In the genomic region with DNA sequence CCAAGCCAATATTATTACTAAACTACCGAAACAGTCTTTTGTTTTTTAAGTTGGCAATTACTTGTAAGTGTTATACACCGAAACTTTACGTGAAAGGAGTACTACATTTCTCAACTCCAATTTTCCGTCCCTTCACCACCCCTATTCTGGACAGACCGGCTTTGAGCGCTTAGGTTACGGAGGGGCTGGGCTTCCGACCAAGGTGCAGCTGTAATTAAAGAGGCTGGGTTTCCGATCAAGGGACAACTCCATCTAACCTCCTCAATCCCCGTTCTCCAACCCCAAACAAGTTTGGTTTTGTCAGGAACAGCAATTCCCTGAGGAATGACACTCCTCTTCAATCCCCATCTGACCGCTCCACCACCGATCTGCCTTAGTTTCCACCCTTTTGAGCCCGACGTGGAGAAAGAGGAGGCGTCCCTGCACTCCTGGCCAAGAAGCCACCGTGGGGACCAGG, we compare ENCODE assay signal across 8 cellular contexts. TPM values are rescaled to one million over a fixed set of nuclear protein-coding genes. Genes with fewer than 3 reads are reported as not detected.
A peak's percentile ranks its signal among the peaks of the same experiment; 100 is the strongest.
DNase-seq lines count a peak whose midpoint lies in the region; ATAC-seq, FAIRE-seq and TF ChIP-seq lines count a peak whose summit lies in the region.

No MANE protein-coding gene starts in this region.

- WGBS in HepG2 (ENCODE audit: low lambda C conversion rate) = 2% methylated on average over 16 of the region's 16 CpGs

- H3K27ac Mint-ChIP-seq in stimulated activated naive B cell treated with anti-CD40 and anti-IgM and Interleukin-4, amounts not matched to agents 10 μg/mL and 1 μg/mL and 100 μg/mL, for 72 hours = peak overlapping the region; percentile 97

- peak; percentile 9 for DNase-seq in 8988T
- peak; percentile 51 for DNase-seq in PC-3
- peak; percentile 58 for DNase-seq in bronchial epithelial cell (ENCODE audit: low read depth)
- peak; percentile 10 for DNase-seq in HepG2 (ENCODE audit: low spot score)
- no peak for DNase-seq in stimulated activated naive B cell treated with anti-CD40 and anti-IgM and Interleukin-4, amounts not matched to agents 10 μg/mL and 1 μg/mL and 100 μg/mL, for 72 hours
- no peak for DNase-seq in middle frontal gyrus (ENCODE audit: extremely low spot score, low spot score)

- peaks cover 13 to 40% of the 10 kb centered on the region in 2 donors for H3K4me1 Mint-ChIP-seq in stimulated activated naive B cell treated with anti-CD40 and anti-IgM and Interleukin-4, amounts not matched to agents 10 μg/mL and 1 μg/mL and 100 μg/mL, for 72 hours

- in situ Hi-C loops in HepG2 (cut with HindIII; ENCODE audit: extremely low pct_ligation_motif_present, low pct_unique_long_range_greater_than_20kb) = no loop called here

- H3K36me3 ChIP-seq in PC-3 (ENCODE audit: low read depth, low read length) = no peaks in the 10 kb centered on the region; the same call in 1 of the 2 replicates
- peaks cover 2% of the 10 kb centered on the region for H3K36me3 ChIP-seq in bronchial epithelial cell (ENCODE audit: control insufficient read depth, insufficient read depth, low read length)
- no peaks in the 10 kb centered on the region for H3K36me3 ChIP-seq in HepG2 (replicated peaks in 1 of 2; ENCODE audit: control insufficient read depth in 1 of 2, insufficient read depth in 2 of 2, low read length in 2 of 2)

- H3K9me3 ChIP-seq in PC-3 (ENCODE audit: low read length) (no peaks in the 10 kb centered on the region), HepG2 (ENCODE audit: low read length) (no peaks in the 10 kb centered on the region)

- POLR2A ChIA-PET in PC-3 (lab: Charles Lee; ENCODE audit: unreplicated experiment) (no interaction called here), HepG2 (lab: Yijun Ruan, JAX) (interaction anchor here (1.1 to 1.4 kb wide), 2 partner anchors 37 to 52 kb away, joined by 3 to 6 read pairs; no protein-coding TSS in a partner anchor)

- H3K4me1 ChIP-seq in PC-3 (ENCODE audit: insufficient read depth, low read length) (peaks cover 24% of the 10 kb centered on the region), HepG2 (ENCODE audit: insufficient read depth, low read length) (peaks cover 53% of the 10 kb centered on the region)

- no peaks in the 10 kb centered on the region for H3F3A ChIP-seq in PC-3 (ENCODE audit: low read length, unreplicated experiment)

- TF ChIP-seq EP300 in HepG2 (IDR thresholded peaks at IDR 0.05; ENCODE audit: low read depth in 2 of 2, low read length in 2 of 2) (no peak), HepG2 (CRISPR knock-in tag; IDR thresholded peaks at IDR 0.05; ENCODE audit: borderline replicate concordance) (no peak)

- CTCF ChIA-PET in PC-3 (lab: Charles Lee) (no interaction called here), HepG2 (lab: Yijun Ruan, JAX; ENCODE audit: low intra/inter-chr PET ratio, low total read pairs) (no interaction called here)

- H3K27ac ChIP-seq in PC-3 (ENCODE audit: low read length) (peak overlapping the region; percentile 76), HepG2 (ENCODE audit: extremely low read length, insufficient read depth, low read length) (peak overlapping the region; percentile 85)

- no peak for FAIRE-seq in bronchial epithelial cell (lab: Jason Lieb, UNC)
- FAIRE-seq in HepG2 (lab: Jason Lieb, UNC) = no peak

- TF ChIP-seq RAD21 in HepG2 (CRISPR knock-in tag; IDR thresholded peaks at IDR 0.05) = no peak

- H4K20me1 ChIP-seq in PC-3 (ENCODE audit: low read length) = no peaks in the 10 kb centered on the region
- no peaks in the 10 kb centered on the region; the same call in 1 of the 2 replicates for H4K20me1 ChIP-seq in HepG2 (ENCODE audit: insufficient read depth, low read length)

- H3K9ac ChIP-seq in PC-3 (ENCODE audit: low read length) (peak overlapping the region; percentile 85), HepG2 (ENCODE audit: insufficient read depth, low read depth, low read length) (peak overlapping the region; percentile 92)

- peak overlapping the region; percentile 93 to 96 for H3K4me3 Mint-ChIP-seq in stimulated activated naive B cell treated with anti-CD40 and anti-IgM and Interleukin-4, amounts not matched to agents 10 μg/mL and 1 μg/mL and 100 μg/mL, for 72 hours

- H3K9me2 ChIP-seq in PC-3 (replicated peaks; ENCODE audit: low read length) = no peaks in the 10 kb centered on the region

- peaks cover 50% of the 10 kb centered on the region for H3K79me2 ChIP-seq in PC-3 (ENCODE audit: low read length)
- H3K79me2 ChIP-seq in HepG2 (ENCODE audit: insufficient read depth, low read length) = peaks cover 48% of the 10 kb centered on the region

- H3K27me3 ChIP-seq in PC-3 (ENCODE audit: low read length) (no peaks in the 10 kb centered on the region), bronchial epithelial cell (ENCODE audit: control insufficient read depth, insufficient read depth, low read length) (no peaks in the 10 kb centered on the region), HepG2 (ENCODE audit: control insufficient read depth in 1 of 2, insufficient read depth in 2 of 2, low read length in 2 of 2) (no peaks in the 10 kb centered on the region; a peak in 1 of 5 replicates)

- peak; percentile 15 for ATAC-seq in GM19395 (IDR thresholded peaks at IDR 0.05; ENCODE audit: unreplicated experiment)
- ATAC-seq in PC-3 = peak; percentile 8
- peak; percentile 59 for ATAC-seq in HepG2
- ATAC-seq in stimulated activated naive B cell treated with anti-CD40 and anti-IgM and Interleukin-4, amounts not matched to agents 10 μg/mL and 1 μg/mL and 100 μg/mL, for 72 hours (replicated peaks) = peak in 1 of 2 donors; percentile 20
- no peak for ATAC-seq in HG02759 (IDR thresholded peaks at IDR 0.05; ENCODE audit: unreplicated experiment)

- TF ChIP-seq CTCF in PC-3 (conservative IDR thresholded peaks at IDR 0.05; ENCODE audit: low read depth, low read length) (no peak), bronchial epithelial cell (IDR thresholded peaks at IDR 0.05; ENCODE audit: insufficient read depth, low read length, severe bottlenecking) (no peak), HepG2 (CRISPR knock-in tag; IDR thresholded peaks at IDR 0.05) (no peak)

- H2AFZ ChIP-seq in PC-3 (ENCODE audit: low read length) (peak overlapping the region; percentile 88), HepG2 (ENCODE audit: low read length) (peak overlapping the region; percentile 83)

- BruUV-seq in PC-3 (replicated peaks; lab: Mats Ljungman, UMichigan) (no TSS peak), HepG2 (replicated peaks; lab: Mats Ljungman, UMichigan) (no TSS peak)

- H3K4me3 ChIP-seq in PC-3 (ENCODE audit: low read length) = peak overlapping the region; percentile 100
- H3K4me3 ChIP-seq in bronchial epithelial cell (ENCODE audit: low read depth, low read length) = peak overlapping the region; percentile 97
- H3K4me3 ChIP-seq in HepG2 (replicated peaks in 1 of 3; ENCODE audit: insufficient read depth in 1 of 3, low read depth in 2 of 3, low read length in 3 of 3) = peak overlapping the region; percentile 94 to 100 (median 96)

- H3K36me3 Mint-ChIP-seq in stimulated activated naive B cell treated with anti-CD40 and anti-IgM and Interleukin-4, amounts not matched to agents 10 μg/mL and 1 μg/mL and 100 μg/mL, for 72 hours = peaks cover 11% of the 10 kb centered on the region in 2 donors

- H3K27me3 Mint-ChIP-seq in stimulated activated naive B cell treated with anti-CD40 and anti-IgM and Interleukin-4, amounts not matched to agents 10 μg/mL and 1 μg/mL and 100 μg/mL, for 72 hours = no peaks in the 10 kb centered on the region

- no peak for TF ChIP-seq POLR2A in HepG2 (IDR thresholded peaks at IDR 0.05; ENCODE audit: insufficient read depth in 1 of 2, low read depth in 2 of 2, low read length in 2 of 2)

- H3K4me2 ChIP-seq in PC-3 (ENCODE audit: low read length) (peak overlapping the region; percentile 91), HepG2 (ENCODE audit: low read depth, low read length) (peak overlapping the region; percentile 85)

- peaks cover 0 to under 1% of the 10 kb centered on the region in 2 donors for H3K9me3 Mint-ChIP-seq in stimulated activated naive B cell treated with anti-CD40 and anti-IgM and Interleukin-4, amounts not matched to agents 10 μg/mL and 1 μg/mL and 100 μg/mL, for 72 hours

- intact Hi-C loops in PC-3 (cut with micrococcal nuclease) (loop anchor here (1.0 to 10.0 kb wide), 5 partner anchors 51 to 411 kb away; partner anchors contain the start of genes GOLM1, ISCA1 and NAA35), HepG2 (cut with micrococcal nuclease; ENCODE audit: unreplicated experiment) (loop anchor here (2.0 to 5.0 kb wide), 3 partner anchors 17 to 66 kb away; no protein-coding TSS in a partner anchor)

RNA-seq across cellular contexts. Expression of gene TUT7, which starts 0.6 kb away (rescaled TPM):
- total RNA-seq in PC-3 (2014; rRNA removed) = 12.3 and 17.0 TPM in 2 replicates
- total RNA-seq in bronchial epithelial cell = 24.7 and 52.4 TPM in 2 replicates
- 19.4 and 21.3 TPM in 2 replicates for total RNA-seq in HepG2 (2016; rRNA removed; fragmentation: Illumina TruSeq; extraction: Trizol)
- 8.5 and 9.6 TPM in 2 replicates for total RNA-seq in HepG2 (2016; cell fraction: cytosol; rRNA removed; fragmentation: Illumina TruSeq; extraction: Trizol; ENCODE audit: low read depth)
- total RNA-seq in HepG2 (2016; cell fraction: insoluble cytoplasmic fraction; rRNA removed; fragmentation: Illumina TruSeq; extraction: Trizol) = 18.9 and 21.1 TPM in 2 replicates
- 5.5 and 6.8 TPM in 2 replicates for total RNA-seq in HepG2 (2016; cell fraction: membrane; rRNA removed; fragmentation: Illumina TruSeq; extraction: Trizol)
- total RNA-seq in HepG2 (2016; cell fraction: nucleus; rRNA removed; fragmentation: Illumina TruSeq; extraction: Trizol) = 33.9 and 41.9 TPM in 2 replicates
- 10.4 and 12.0 TPM in 2 replicates for polyA plus RNA-seq in HepG2 (2011; rRNA removed)
- polyA plus RNA-seq in HepG2 (2011; cell fraction: cytosol; rRNA removed) = 5.1 and 6.7 TPM in 2 replicates
- 12.3 and 18.3 TPM in 2 replicates for polyA plus RNA-seq in HepG2 (2011; cell fraction: nucleus; rRNA removed)
- 11.4 and 12.9 TPM in 2 replicates for polyA plus RNA-seq in HepG2 (2012)
- polyA plus RNA-seq in HepG2 (2016; cell fraction: cytosol; fragmentation: Illumina TruSeq; extraction: Trizol; ENCODE audit: low read depth) = 1.2 TPM in 2 replicates
- 12.1 and 13.2 TPM in 2 replicates for polyA plus RNA-seq in HepG2 (2016; cell fraction: insoluble cytoplasmic fraction; fragmentation: Illumina TruSeq; extraction: Trizol; ENCODE audit: low read depth)
- polyA plus RNA-seq in HepG2 (2016; cell fraction: membrane; fragmentation: Illumina TruSeq; extraction: Trizol; ENCODE audit: low read depth) = 2.0 and 3.0 TPM in 2 replicates
- 21.4 and 24.7 TPM in 2 replicates for polyA plus RNA-seq in HepG2 (2016; cell fraction: nucleus; fragmentation: Illumina TruSeq; extraction: Trizol; ENCODE audit: insufficient read depth, low read depth)
- 6.9 and 11.9 TPM in 2 replicates for polyA minus RNA-seq in HepG2 (2011; rRNA and poly(A)+ RNA removed; ENCODE audit: low replicate concordance)
- 9.5 and 12.2 TPM in 2 replicates for polyA minus RNA-seq in HepG2 (2011; cell fraction: cytosol; rRNA and poly(A)+ RNA removed)
- polyA minus RNA-seq in HepG2 (2011; cell fraction: nucleus; rRNA and poly(A)+ RNA removed) = 130 and 161 TPM in 2 replicates

Comparison
In these comparisons a context has a peak if more than half of its experiments do, and no peak if none do; other contexts are left out.
1. DNase-seq: peak in 8988T (single experiment), PC-3 (single experiment), bronchial epithelial cell (single experiment) and HepG2 (single experiment); none in stimulated activated naive B cell treated with anti-CD40 and anti-IgM and Interleukin-4, amounts not matched to agents 10 μg/mL and 1 μg/mL and 100 μg/mL, for 72 hours (single experiment) and middle frontal gyrus (single experiment).
2. Peak in every context shown above with its lines, with median percentiles within 50 percentile points of each other: H3K4me3 ChIP-seq.